27 cellular contexts compared by ENCODE assay signal in the genomic region with DNA sequence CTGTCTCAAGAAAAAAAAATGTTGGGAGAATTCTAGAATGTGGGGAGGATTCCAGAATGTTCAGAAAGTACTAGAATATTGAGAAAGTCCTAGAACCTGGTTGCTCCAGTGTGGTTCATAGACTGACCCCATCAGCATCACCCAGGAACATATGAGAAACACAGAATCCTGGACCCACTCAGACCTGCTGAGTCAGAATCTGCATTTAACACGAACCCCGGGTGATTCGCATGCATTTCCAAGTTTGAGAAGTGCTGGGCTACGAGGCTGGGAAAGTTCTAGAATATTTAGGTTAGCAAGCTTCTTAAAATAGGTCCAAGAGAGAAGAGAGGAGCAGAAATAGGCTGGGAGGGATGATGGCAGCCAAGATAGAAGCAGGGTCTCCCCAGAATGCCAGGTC. TPM values are rescaled to one million over a fixed set of nuclear protein-coding genes. Genes with fewer than 3 reads are reported as not detected.
A peak's percentile ranks its signal among the peaks of the same experiment; 100 is the strongest.
DNase-seq lines count a peak whose midpoint lies in the region; ATAC-seq and TF ChIP-seq lines count a peak whose summit lies in the region.
"Had no signal": no experiment of that assay in that cellular context is flagged by ENCODE, and none has a peak within 500 bp of the region (broad histone marks: within the 10 kb centered on the region; RNA-seq: fewer than 3 reads in every experiment).

No MANE protein-coding gene starts in this region.

- no peaks in the 10 kb centered on the region for H3K9me3 Mint-ChIP-seq in activated naive CD8-positive, alpha-beta T cell treated with anti-CD3 and anti-CD28 coated beads, Interleukin-2, amount 50 U/mL, for 24 hours
- H3K9me3 Mint-ChIP-seq in activated naive CD8-positive, alpha-beta T cell treated with anti-CD3 and anti-CD28 coated beads for 36 hours = no peaks in the 10 kb centered on the region
- no peaks in the 10 kb centered on the region for H3K9me3 Mint-ChIP-seq in activated T-helper 2 cell treated with anti-CD3 and anti-CD28 coated beads, Interferon-gamma antibody, Interleukin-2, Interleukin-4, amounts not matched to agents 10 μg/mL and 5 μg/mL and 100 μg/mL, durations not matched to agents 14 hours and 24 hours and 36 hours
- no peaks in the 10 kb centered on the region for H3K9me3 Mint-ChIP-seq in stimulated activated effector memory CD8-positive, alpha-beta T cell treated with anti-CD3 and anti-CD28 coated beads, Interleukin-12 subunit alpha, Interleukin-12 subunit beta, amount 100 ng/mL, for 72 hours
- H3K9me3 Mint-ChIP-seq: GM23338, HFFc6 had no signal

- no peak overlapping the region for H3K4me3 ChIP-seq in fibroblast of mammary gland (ENCODE audit: control insufficient read depth, low read depth, low read length)
- H3K4me3 ChIP-seq: BLaER1 treated with 17β-estradiol and CSF1 and Interleukin-3, amounts not matched to agents 10 nM and 100 nM; GM23338; HAP-1; PC-9; SJSA1 had no signal

- peak overlapping the region; percentile 35 for H3K27ac Mint-ChIP-seq in activated naive CD8-positive, alpha-beta T cell treated with anti-CD3 and anti-CD28 coated beads, Interleukin-2, amount 50 U/mL, for 24 hours
- no peak overlapping the region for H3K27ac Mint-ChIP-seq in activated naive CD8-positive, alpha-beta T cell treated with anti-CD3 and anti-CD28 coated beads for 36 hours
- peak overlapping the region; percentile 14 for H3K27ac Mint-ChIP-seq in activated T-helper 2 cell treated with anti-CD3 and anti-CD28 coated beads, Interferon-gamma antibody, Interleukin-2, Interleukin-4, amounts not matched to agents 10 μg/mL and 5 μg/mL and 100 μg/mL, durations not matched to agents 14 hours and 24 hours and 36 hours
- peak overlapping the region; percentile 69 for H3K27ac Mint-ChIP-seq in stimulated activated effector memory CD8-positive, alpha-beta T cell treated with anti-CD3 and anti-CD28 coated beads, Interleukin-12 subunit alpha, Interleukin-12 subunit beta, amount 100 ng/mL, for 72 hours
- H3K27ac Mint-ChIP-seq: HFFc6 had no signal

- H3K4me1 Mint-ChIP-seq in activated naive CD8-positive, alpha-beta T cell treated with anti-CD3 and anti-CD28 coated beads, Interleukin-2, amount 50 U/mL, for 24 hours = peaks cover 40% of the 10 kb centered on the region
- peaks cover 33% of the 10 kb centered on the region for H3K4me1 Mint-ChIP-seq in activated naive CD8-positive, alpha-beta T cell treated with anti-CD3 and anti-CD28 coated beads for 36 hours
- H3K4me1 Mint-ChIP-seq in activated T-helper 2 cell treated with anti-CD3 and anti-CD28 coated beads, Interferon-gamma antibody, Interleukin-2, Interleukin-4, amounts not matched to agents 10 μg/mL and 5 μg/mL and 100 μg/mL, durations not matched to agents 14 hours and 24 hours and 36 hours (ENCODE audit: low read depth) = peaks cover 19% of the 10 kb centered on the region
- peaks cover 67% of the 10 kb centered on the region for H3K4me1 Mint-ChIP-seq in stimulated activated effector memory CD8-positive, alpha-beta T cell treated with anti-CD3 and anti-CD28 coated beads, Interleukin-12 subunit alpha, Interleukin-12 subunit beta, amount 100 ng/mL, for 72 hours

- ATAC-seq in activated naive CD8-positive, alpha-beta T cell treated with anti-CD3 and anti-CD28 coated beads, Interleukin-2, amount 50 U/mL, for 24 hours = no peak
- no peak for ATAC-seq in stimulated activated effector memory CD8-positive, alpha-beta T cell treated with anti-CD3 and anti-CD28 coated beads, Interleukin-12 subunit alpha, Interleukin-12 subunit beta, amount 100 ng/mL, for 72 hours
- ATAC-seq: Right ventricle myocardium inferior had no signal

- no peak overlapping the region for H3K4me3 Mint-ChIP-seq in activated naive CD8-positive, alpha-beta T cell treated with anti-CD3 and anti-CD28 coated beads, Interleukin-2, amount 50 U/mL, for 24 hours
- H3K4me3 Mint-ChIP-seq in activated naive CD8-positive, alpha-beta T cell treated with anti-CD3 and anti-CD28 coated beads for 36 hours = no peak overlapping the region
- no peak overlapping the region for H3K4me3 Mint-ChIP-seq in activated T-helper 2 cell treated with anti-CD3 and anti-CD28 coated beads, Interferon-gamma antibody, Interleukin-2, Interleukin-4, amounts not matched to agents 10 μg/mL and 5 μg/mL and 100 μg/mL, durations not matched to agents 14 hours and 24 hours and 36 hours (ENCODE audit: low read depth)
- H3K4me3 Mint-ChIP-seq in stimulated activated effector memory CD8-positive, alpha-beta T cell treated with anti-CD3 and anti-CD28 coated beads, Interleukin-12 subunit alpha, Interleukin-12 subunit beta, amount 100 ng/mL, for 72 hours = no peak overlapping the region
- H3K4me3 Mint-ChIP-seq: GM23338, HFFc6 had no signal

- no peaks in the 10 kb centered on the region for H3K36me3 Mint-ChIP-seq in activated naive CD8-positive, alpha-beta T cell treated with anti-CD3 and anti-CD28 coated beads, Interleukin-2, amount 50 U/mL, for 24 hours (ENCODE audit: low read depth)
- H3K36me3 Mint-ChIP-seq in activated naive CD8-positive, alpha-beta T cell treated with anti-CD3 and anti-CD28 coated beads for 36 hours = no peaks in the 10 kb centered on the region
- peaks cover 2% of the 10 kb centered on the region for H3K36me3 Mint-ChIP-seq in activated T-helper 2 cell treated with anti-CD3 and anti-CD28 coated beads, Interferon-gamma antibody, Interleukin-2, Interleukin-4, amounts not matched to agents 10 μg/mL and 5 μg/mL and 100 μg/mL, durations not matched to agents 14 hours and 24 hours and 36 hours (ENCODE audit: low read depth)
- peaks cover 6% of the 10 kb centered on the region for H3K36me3 Mint-ChIP-seq in stimulated activated effector memory CD8-positive, alpha-beta T cell treated with anti-CD3 and anti-CD28 coated beads, Interleukin-12 subunit alpha, Interleukin-12 subunit beta, amount 100 ng/mL, for 72 hours

- intact Hi-C loops in activated T-helper 2 cell treated with anti-CD3 and anti-CD28 coated beads, Interferon-gamma antibody, Interleukin-2, Interleukin-4, amounts not matched to agents 10 μg/mL and 5 μg/mL and 100 μg/mL, durations not matched to agents 14 hours and 24 hours and 36 hours (cut with micrococcal nuclease) = no loop called here

- no peak for TF ChIP-seq CTCF in fibroblast of mammary gland (conservative IDR thresholded peaks at IDR 0.05; ENCODE audit: control insufficient read depth, insufficient read depth, low read depth, low read length)

- no peak for DNase-seq in activated naive CD8-positive, alpha-beta T cell treated with anti-CD3 and anti-CD28 coated beads, Interleukin-2, amount 50 U/mL, for 24 hours
- DNase-seq in activated naive CD8-positive, alpha-beta T cell treated with anti-CD3 and anti-CD28 coated beads for 36 hours = no peak
- no peak for DNase-seq in activated T-helper 2 cell treated with anti-CD3 and anti-CD28 coated beads, Interferon-gamma antibody, Interleukin-2, Interleukin-4, amounts not matched to agents 10 μg/mL and 5 μg/mL and 100 μg/mL, durations not matched to agents 14 hours and 24 hours and 36 hours (ENCODE audit: low spot score)
- DNase-seq in fibroblast of mammary gland (ENCODE audit: low read depth) (peak; percentile 14), HuH-7 (ENCODE audit: low spot score) (no peak), DMS114 treated with DMSO at 0.1 percent for 48 hours (lab: John Stamatoyannopoulos, UW; ENCODE audit: unreplicated experiment) (no peak)
- no peak for DNase-seq in stimulated activated effector memory CD8-positive, alpha-beta T cell treated with anti-CD3 and anti-CD28 coated beads, Interleukin-12 subunit alpha, Interleukin-12 subunit beta, amount 100 ng/mL, for 72 hours (ENCODE audit: low spot score in 2 of 2)
- DNase-seq in activated CD8-positive, alpha-beta memory T cell treated with anti-CD3 and anti-CD28 coated beads, Interleukin-2, amount 50 U/mL, for 48 hours = no peak
- DNase-seq: CD4-positive, alpha-beta memory T cell; COR-L47; EL; GDM1; HFFc6; NCI-H1048; NCI-H1417; NCI-H1694; NCI-H2029 treated with DMSO at 0.1 percent for 48 hours; NCI-H2227 treated with DMSO at 0.1 percent for 48 hours; NCI-H526 treated with DMSO at 0.1 percent for 48 hours; PC-9 had no signal

- H3K27me3 Mint-ChIP-seq in activated naive CD8-positive, alpha-beta T cell treated with anti-CD3 and anti-CD28 coated beads, Interleukin-2, amount 50 U/mL, for 24 hours = no peaks in the 10 kb centered on the region
- no peaks in the 10 kb centered on the region for H3K27me3 Mint-ChIP-seq in activated naive CD8-positive, alpha-beta T cell treated with anti-CD3 and anti-CD28 coated beads for 36 hours
- H3K27me3 Mint-ChIP-seq in activated T-helper 2 cell treated with anti-CD3 and anti-CD28 coated beads, Interferon-gamma antibody, Interleukin-2, Interleukin-4, amounts not matched to agents 10 μg/mL and 5 μg/mL and 100 μg/mL, durations not matched to agents 14 hours and 24 hours and 36 hours (ENCODE audit: low read depth) = no peaks in the 10 kb centered on the region

RNA-seq across cellular contexts. Expression of a gene that starts 6.4 kb away (rescaled TPM):
- 1 to 10 TPM; 2.7 to 3.2 TPM for total RNA-seq in activated naive CD8-positive, alpha-beta T cell treated with anti-CD3 and anti-CD28 coated beads for 36 hours
- total RNA-seq in activated T-helper 2 cell treated with anti-CD3 and anti-CD28 coated beads, Interferon-gamma antibody, Interleukin-2, Interleukin-4, amounts not matched to agents 10 μg/mL and 5 μg/mL and 100 μg/mL, durations not matched to agents 14 hours and 24 hours and 36 hours = 7.5 and 7.7 TPM in 2 replicates

RNA-seq across cellular contexts. Expression of a gene that starts 30.6 kb away (rescaled TPM):
- total RNA-seq in activated naive CD8-positive, alpha-beta T cell treated with anti-CD3 and anti-CD28 coated beads for 36 hours = 1 to 10 TPM; 7.1 to 7.4 TPM
- 0.64 and 0.75 TPM in 2 replicates for total RNA-seq in activated T-helper 2 cell treated with anti-CD3 and anti-CD28 coated beads, Interferon-gamma antibody, Interleukin-2, Interleukin-4, amounts not matched to agents 10 μg/mL and 5 μg/mL and 100 μg/mL, durations not matched to agents 14 hours and 24 hours and 36 hours
- total RNA-seq: HFFc6, NCI-H460, PC-9, Right ventricle myocardium inferior, RPMI7951, SJSA1 had no signal

RNA-seq across cellular contexts. Expression of a gene that starts 32.0 kb away (rescaled TPM):
- 100 to 1,000 TPM; 148 to 149 TPM for total RNA-seq in activated naive CD8-positive, alpha-beta T cell treated with anti-CD3 and anti-CD28 coated beads for 36 hours
- 404 and 410 TPM in 2 replicates for total RNA-seq in activated T-helper 2 cell treated with anti-CD3 and anti-CD28 coated beads, Interferon-gamma antibody, Interleukin-2, Interleukin-4, amounts not matched to agents 10 μg/mL and 5 μg/mL and 100 μg/mL, durations not matched to agents 14 hours and 24 hours and 36 hours
- total RNA-seq: HFFc6, NCI-H460, RPMI7951, SJSA1 had no signal
